8 cellular contexts compared by ENCODE assay signal in genomic region chr10:97445357-97445721, GRCh38. TPM values are rescaled to one million over a fixed set of nuclear protein-coding genes. Genes with fewer than 3 reads are reported as not detected.
DNase-seq lines count a peak whose midpoint lies in the region; ATAC-seq and TF ChIP-seq lines count a peak whose summit lies in the region.

No MANE protein-coding gene starts in this region.

- peaks cover 46% of the 10 kb centered on the region for H3K4me1 Mint-ChIP-seq in activated T-cell treated with anti-CD3 and anti-CD28 coated beads, Interleukin-2, amount 50 U/mL, for 4 hours (ENCODE audit: low read depth)
- peaks cover 16% of the 10 kb centered on the region for H3K4me1 Mint-ChIP-seq in type B pancreatic cell (ENCODE audit: unreplicated experiment)

- peak overlapping the region; percentile 85 for H3K27ac Mint-ChIP-seq in type B pancreatic cell

- no peak for TF ChIP-seq POLR2A in lower leg skin (IDR thresholded peaks at IDR 0.05)

- in situ Hi-C loops in astrocyte of the spinal cord (cut with HindIII; ENCODE audit: low sequenced_read_pairs): no loop called here

- peak in 1 of 2 donors; percentile 1 for ATAC-seq in activated T-cell treated with anti-CD3 and anti-CD28 coated beads, Interleukin-2, amount 50 U/mL, for 4 hours

- H3K9me3 Mint-ChIP-seq in activated T-cell treated with anti-CD3 and anti-CD28 coated beads, Interleukin-2, amount 50 U/mL, for 4 hours: no peaks in the 10 kb centered on the region
- H3K9me3 Mint-ChIP-seq in type B pancreatic cell: no peaks in the 10 kb centered on the region

- H3K27me3 Mint-ChIP-seq in activated T-cell treated with anti-CD3 and anti-CD28 coated beads, Interleukin-2, amount 50 U/mL, for 4 hours (ENCODE audit: low read depth): no peaks in the 10 kb centered on the region
- H3K27me3 Mint-ChIP-seq in type B pancreatic cell: no peaks in the 10 kb centered on the region

- 1 to 2% methylated on average over 13 of the region's 13 CpGs for WGBS in lower leg skin, 2 donors

- peak overlapping the region; percentile 99 for H3K4me3 Mint-ChIP-seq in activated T-cell treated with anti-CD3 and anti-CD28 coated beads, Interleukin-2, amount 50 U/mL, for 4 hours
- peak overlapping the region; percentile 98 for H3K4me3 Mint-ChIP-seq in type B pancreatic cell

- no peak for TF ChIP-seq CTCF in astrocyte of the spinal cord (IDR thresholded peaks at IDR 0.05; ENCODE audit: low read depth, low read length)
- TF ChIP-seq CTCF in lower leg skin (IDR thresholded peaks at IDR 0.05): no peak
- TF ChIP-seq CTCF in type B pancreatic cell (conservative IDR thresholded peaks at IDR 0.05): no peak

- DNase-seq in activated T-cell treated with anti-CD3 and anti-CD28 coated beads, Interleukin-2, amount 50 U/mL, for 4 hours: no peak
- DNase-seq in activated T-cell treated with anti-CD3 and anti-CD28 coated beads for 4 hours: no peak
- no peak for DNase-seq in astrocyte of the spinal cord (ENCODE audit: low read depth, low spot score)
- no peak for DNase-seq in lower leg skin (ENCODE audit: low spot score in 2 of 2)
- no peak for DNase-seq in type B pancreatic cell (ENCODE audit: extremely low spot score, unreplicated experiment)
- DNase-seq in stimulated activated CD4-positive, alpha-beta T cell treated with anti-CD3 and anti-CD28 coated beads, Interleukin-4, amount 100 ng/mL, for 1 hour: no peak
- no peak for DNase-seq in GM03348 (ENCODE audit: low spot score)
- no peak for DNase-seq in activated effector memory CD4-positive, alpha-beta T cell treated with Interleukin-2 at 50 U/mL for 16 hours

- intact Hi-C loops in lower leg skin (cut with DNase I; ENCODE audit: low total_unique reads): no loop called here

- H3K36me3 Mint-ChIP-seq in activated T-cell treated with anti-CD3 and anti-CD28 coated beads, Interleukin-2, amount 50 U/mL, for 4 hours (ENCODE audit: insufficient read depth): peaks cover 14% of the 10 kb centered on the region
- H3K36me3 Mint-ChIP-seq in type B pancreatic cell: peaks cover 8% of the 10 kb centered on the region

- H3K4me3 ChIP-seq in astrocyte of the spinal cord (ENCODE audit: low read depth, low read length) (peak overlapping the region; percentile 99), lower leg skin (ENCODE audit: low read depth, poor library complexity, severe bottlenecking) (peak overlapping the region; percentile 75)

RNA-seq across cellular contexts. Expression of gene EXOSC1, which starts 0.5 kb away (rescaled TPM):
- total RNA-seq in activated T-cell treated with anti-CD3 and anti-CD28 coated beads, Interleukin-2, amount 50 U/mL, for 4 hours: 10 to 100 TPM; 60.3 to 72.2 (median 71.9) TPM
- 10 to 100 TPM; 13.9 to 33.0 (median 26.2) TPM for total RNA-seq in lower leg skin
- 34.8 and 36.1 TPM in 2 replicates for total RNA-seq in type B pancreatic cell (ENCODE audit: low replicate concordance)

RNA-seq across cellular contexts. Expression of gene ZDHHC16, which starts 0.6 kb away (rescaled TPM):
- total RNA-seq in activated T-cell treated with anti-CD3 and anti-CD28 coated beads, Interleukin-2, amount 50 U/mL, for 4 hours: 10 to 100 TPM; 54.3 to 62.9 (median 59.6) TPM
- total RNA-seq in lower leg skin (10 to 100 TPM; 12.1 to 21.8 (median 16.1) TPM), type B pancreatic cell (ENCODE audit: low replicate concordance) (50.7 and 53.7 TPM in 2 replicates)

RNA-seq across cellular contexts. Expression of gene PGAM1, which starts 19.3 kb away (rescaled TPM):
- 1,000 to 10,000 TPM; 1,128 to 1,173 (median 1,167) TPM for total RNA-seq in activated T-cell treated with anti-CD3 and anti-CD28 coated beads, Interleukin-2, amount 50 U/mL, for 4 hours
- 100 to 1,000 TPM; 151 to 289 (median 240) TPM for total RNA-seq in lower leg skin
- total RNA-seq in type B pancreatic cell (ENCODE audit: low replicate concordance): 200 and 207 TPM in 2 replicates

RNA-seq across cellular contexts. Expression of gene RRP12, which starts 44.2 kb away (rescaled TPM):
- total RNA-seq in activated T-cell treated with anti-CD3 and anti-CD28 coated beads, Interleukin-2, amount 50 U/mL, for 4 hours: 100 to 1,000 TPM; 218 to 222 (median 218) TPM
- 10 to 100 TPM; 14.6 to 30.9 (median 22.6) TPM for total RNA-seq in lower leg skin
- 34.5 and 41.6 TPM in 2 replicates for total RNA-seq in type B pancreatic cell (ENCODE audit: low replicate concordance)

RNA-seq across cellular contexts. Expression of gene MMS19, which starts 52.9 kb away (rescaled TPM):
- 10 to 100 TPM; 77.3 to 87.5 (median 83.4) TPM for total RNA-seq in activated T-cell treated with anti-CD3 and anti-CD28 coated beads, Interleukin-2, amount 50 U/mL, for 4 hours
- 100 to 1,000 TPM; 103 to 142 (median 115) TPM for total RNA-seq in lower leg skin
- 85.9 and 94.8 TPM in 2 replicates for total RNA-seq in type B pancreatic cell (ENCODE audit: low replicate concordance)
